Comparison of ENCODE assay signal across 41 cellular contexts in the genomic region with DNA sequence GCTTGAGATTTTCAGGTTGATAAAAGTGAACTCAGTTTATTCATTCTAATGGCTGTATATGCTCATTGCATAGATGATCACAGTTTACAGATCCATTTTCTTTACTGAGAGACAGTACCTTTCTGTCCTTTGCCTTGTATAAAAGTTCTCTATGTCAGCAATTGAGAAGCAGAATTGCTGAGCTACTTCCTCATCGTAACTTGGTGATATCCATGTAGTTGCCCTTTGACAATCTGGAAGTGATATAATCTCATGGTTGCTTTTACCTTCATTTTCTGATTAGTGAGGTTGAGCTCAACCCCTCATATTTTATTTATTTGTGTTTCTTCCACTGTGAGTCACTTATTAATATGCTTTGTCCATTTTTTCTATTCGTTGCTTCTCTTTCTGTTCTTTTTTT.
"Had no signal": no experiment of that assay in that cellular context is flagged by ENCODE, and none has a peak within 500 bp of the region (broad histone marks: within the 10 kb centered on the region; RNA-seq: fewer than 3 reads in every experiment).

No MANE protein-coding gene starts in this region.

- H3K4me1 ChIP-seq: adrenal gland, ascending aorta, body of pancreas, breast epithelium had no signal

- FAIRE-seq: astrocyte, bronchial epithelial cell had no signal

- H3K9me3 Mint-ChIP-seq: activated naive CD4-positive, alpha-beta T cell treated with anti-CD3 and anti-CD28 coated beads, Interleukin-2, amount 10 ng/mL, durations not matched to agents 7 days and 5 days; activated naive CD8-positive, alpha-beta T cell treated with anti-CD3 and anti-CD28 coated beads, Interleukin-2, amount 10 ng/mL, durations not matched to agents 7 days and 5 days; activated T-helper 1 cell treated with anti-CD3 and anti-CD28 coated beads, Interleukin-12 subunit alpha, Interleukin-12 subunit beta, Interleukin-2, Interleukin-4 antibody, amounts not matched to agents 30 ng/mL and 10 ng/mL and 1 ng/mL, durations not matched to agents 14 hours and 24 hours and 36 hours; activated T-helper 2 cell treated with anti-CD3 and anti-CD28 coated beads, Interferon-gamma antibody, Interleukin-2, Interleukin-4, amounts not matched to agents 10 μg/mL and 5 μg/mL and 100 μg/mL, durations not matched to agents 14 hours and 24 hours and 36 hours; central memory CD8-positive, alpha-beta T cell had no signal

- H3K27me3 Mint-ChIP-seq: activated naive CD4-positive, alpha-beta T cell treated with anti-CD3 and anti-CD28 coated beads, Interleukin-2, amount 10 ng/mL, durations not matched to agents 7 days and 5 days; activated naive CD4-positive, alpha-beta T cell treated with anti-CD3 and anti-CD28 coated beads, Interleukin-2, amount 50 U/mL, for 24 hours; activated naive CD8-positive, alpha-beta T cell treated with anti-CD3 and anti-CD28 coated beads for 36 hours; activated T-cell treated with anti-CD3 and anti-CD28 coated beads, Interleukin-2, amount 50 U/mL, for 24 hours; central memory CD8-positive, alpha-beta T cell had no signal

- H3K4me3 Mint-ChIP-seq: activated naive CD4-positive, alpha-beta T cell treated with anti-CD3 and anti-CD28 coated beads for 36 hours; activated naive CD4-positive, alpha-beta T cell treated with anti-CD3 and anti-CD28 coated beads, Interleukin-2, amount 10 ng/mL, durations not matched to agents 7 days and 5 days; activated naive CD4-positive, alpha-beta T cell treated with anti-CD3 and anti-CD28 coated beads, Interleukin-2, amount 50 U/mL, for 24 hours; activated naive CD8-positive, alpha-beta T cell; activated naive CD8-positive, alpha-beta T cell treated with anti-CD3 and anti-CD28 coated beads for 36 hours; activated naive CD8-positive, alpha-beta T cell treated with anti-CD3 and anti-CD28 coated beads, Interleukin-2, amount 10 ng/mL, durations not matched to agents 7 days and 5 days; activated naive CD8-positive, alpha-beta T cell treated with anti-CD3 and anti-CD28 coated beads, Interleukin-2, amount 50 U/mL, for 24 hours; activated T-cell treated with anti-CD3 and anti-CD28 coated beads, Interleukin-2, amount 50 U/mL, for 24 hours; activated T-cell treated with anti-CD3 and anti-CD28 coated beads, Interleukin-2, amount 50 U/mL, for 4 hours; activated T-cell treated with anti-CD3 and anti-CD28 coated beads, Interleukin-2, amount 50 U/mL, for 72 hours; activated T-helper 1 cell treated with anti-CD3 and anti-CD28 coated beads, Interleukin-12 subunit alpha, Interleukin-12 subunit beta, Interleukin-2, Interleukin-4 antibody, amounts not matched to agents 30 ng/mL and 10 ng/mL and 1 ng/mL, durations not matched to agents 14 hours and 24 hours and 36 hours; activated T-helper 17 cell treated with anti-CD3 and anti-CD28 coated beads, Interleukin-2, amount 50 U/mL, for 72 hours; brain; central memory CD8-positive, alpha-beta T cell had no signal

- H3K36me3 ChIP-seq: adrenal gland, ascending aorta, brain microvascular endothelial cell, breast epithelium, cardiac muscle cell had no signal

- H3K27ac Mint-ChIP-seq: activated naive CD4-positive, alpha-beta T cell treated with anti-CD3 and anti-CD28 coated beads for 36 hours; activated naive CD4-positive, alpha-beta T cell treated with anti-CD3 and anti-CD28 coated beads, Interleukin-2, amount 10 ng/mL, durations not matched to agents 7 days and 5 days; activated naive CD4-positive, alpha-beta T cell treated with anti-CD3 and anti-CD28 coated beads, Interleukin-2, amount 50 U/mL, for 24 hours; activated naive CD8-positive, alpha-beta T cell; activated naive CD8-positive, alpha-beta T cell treated with anti-CD3 and anti-CD28 coated beads for 36 hours; activated naive CD8-positive, alpha-beta T cell treated with anti-CD3 and anti-CD28 coated beads, Interleukin-2, amount 10 ng/mL, durations not matched to agents 7 days and 5 days; activated naive CD8-positive, alpha-beta T cell treated with anti-CD3 and anti-CD28 coated beads, Interleukin-2, amount 50 U/mL, for 24 hours; activated T-cell treated with anti-CD3 and anti-CD28 coated beads, Interleukin-2, amount 50 U/mL, for 24 hours; activated T-cell treated with anti-CD3 and anti-CD28 coated beads, Interleukin-2, amount 50 U/mL, for 72 hours; activated T-helper 1 cell treated with anti-CD3 and anti-CD28 coated beads, Interleukin-12 subunit alpha, Interleukin-12 subunit beta, Interleukin-2, Interleukin-4 antibody, amounts not matched to agents 30 ng/mL and 10 ng/mL and 1 ng/mL, durations not matched to agents 14 hours and 24 hours and 36 hours; activated T-helper 17 cell treated with anti-CD3 and anti-CD28 coated beads, Interleukin-2, amount 50 U/mL, for 72 hours; activated T-helper 2 cell treated with anti-CD3 and anti-CD28 coated beads, Interferon-gamma antibody, Interleukin-2, Interleukin-4, amounts not matched to agents 10 μg/mL and 5 μg/mL and 100 μg/mL, durations not matched to agents 14 hours and 24 hours and 36 hours had no signal

- H3K9me3 ChIP-seq: adrenal gland, ascending aorta, body of pancreas, breast epithelium had no signal

- ATAC-seq: activated naive CD4-positive, alpha-beta T cell treated with anti-CD3 and anti-CD28 coated beads, Interleukin-2, amount 50 U/mL, for 72 hours; activated naive CD8-positive, alpha-beta T cell treated with anti-CD3 and anti-CD28 coated beads, Interleukin-2, amount 50 U/mL, for 24 hours; activated T-cell treated with anti-CD3 and anti-CD28 coated beads, Interleukin-2, amount 50 U/mL, for 4 hours; activated T-cell treated with anti-CD3 and anti-CD28 coated beads, Interleukin-2, amount 50 U/mL, for 72 hours; activated T-helper 17 cell treated with anti-CD3 and anti-CD28 coated beads, Interleukin-2, amount 50 U/mL, for 72 hours; body of pancreas had no signal

- H3K27me3 ChIP-seq: adrenal gland, ascending aorta, body of pancreas, brain microvascular endothelial cell, breast epithelium, cardiac muscle cell had no signal

- H3K27ac ChIP-seq: adrenal gland, ascending aorta, body of pancreas, brain microvascular endothelial cell, breast epithelium, cardiac muscle cell had no signal

- H3K4me3 ChIP-seq: adrenal gland, ascending aorta, body of pancreas, breast epithelium, cardiac muscle cell had no signal

- H3K4me1 Mint-ChIP-seq: activated naive CD4-positive, alpha-beta T cell treated with anti-CD3 and anti-CD28 coated beads, Interleukin-2, amount 10 ng/mL, durations not matched to agents 7 days and 5 days; activated naive CD4-positive, alpha-beta T cell treated with anti-CD3 and anti-CD28 coated beads, Interleukin-2, amount 50 U/mL, for 24 hours; activated naive CD8-positive, alpha-beta T cell treated with anti-CD3 and anti-CD28 coated beads for 36 hours; activated naive CD8-positive, alpha-beta T cell treated with anti-CD3 and anti-CD28 coated beads, Interleukin-2, amount 10 ng/mL, durations not matched to agents 7 days and 5 days; activated naive CD8-positive, alpha-beta T cell treated with anti-CD3 and anti-CD28 coated beads, Interleukin-2, amount 50 U/mL, for 24 hours; activated T-helper 17 cell treated with anti-CD3 and anti-CD28 coated beads, Interleukin-2, amount 50 U/mL, for 72 hours; central memory CD8-positive, alpha-beta T cell had no signal

- DNase-seq: activated effector memory CD4-positive, alpha-beta T cell treated with anti-CD3 and anti-CD28 coated beads, Interleukin-2, amount 50 U/mL, for 16 hours; activated effector memory CD4-positive, alpha-beta T cell treated with Interleukin-2 at 50 U/mL for 16 hours; activated gamma-delta T cell; activated gamma-delta T cell treated with Interleukin-2 at 50 U/mL for 16 hours; activated naive CD4-positive, alpha-beta T cell; activated naive CD4-positive, alpha-beta T cell treated with anti-CD3 and anti-CD28 coated beads for 36 hours; activated naive CD4-positive, alpha-beta T cell treated with anti-CD3 and anti-CD28 coated beads, Interleukin-2, amount 10 ng/mL, durations not matched to agents 7 days and 5 days; activated naive CD4-positive, alpha-beta T cell treated with anti-CD3 and anti-CD28 coated beads, Interleukin-2, amount 50 U/mL, for 16 hours; activated naive CD4-positive, alpha-beta T cell treated with Interleukin-2 at 50 U/mL for 16 hours; activated naive CD8-positive, alpha-beta T cell treated with anti-CD3 and anti-CD28 coated beads for 36 hours; activated naive CD8-positive, alpha-beta T cell treated with anti-CD3 and anti-CD28 coated beads, Interleukin-2, amount 10 ng/mL, durations not matched to agents 7 days and 5 days; activated naive CD8-positive, alpha-beta T cell treated with anti-CD3 and anti-CD28 coated beads, Interleukin-2, amount 50 U/mL, for 24 hours; activated T-cell treated with anti-CD3 and anti-CD28 coated beads for 4 hours; activated T-cell treated with anti-CD3 and anti-CD28 coated beads, Interleukin-2, amount 50 U/mL, for 1 hour; activated T-cell treated with anti-CD3 and anti-CD28 coated beads, Interleukin-2, amount 50 U/mL, for 24 hours; activated T-cell treated with anti-CD3 and anti-CD28 coated beads, Interleukin-2, amount 50 U/mL, for 4 hours; activated T-cell treated with anti-CD3 and anti-CD28 coated beads, Interleukin-2, amount 50 U/mL, for 48 hours; activated T-cell treated with anti-CD3 and anti-CD28 coated beads, Interleukin-2, amount 50 U/mL, for 72 hours; adrenal gland; amniotic stem cell; amygdala; anterior cingulate cortex; aorta; body of pancreas; brain microvascular endothelial cell; caudate nucleus; central memory CD4-positive, alpha-beta T cell; cerebellar nuclear complex had no signal
